In the genomic region with DNA sequence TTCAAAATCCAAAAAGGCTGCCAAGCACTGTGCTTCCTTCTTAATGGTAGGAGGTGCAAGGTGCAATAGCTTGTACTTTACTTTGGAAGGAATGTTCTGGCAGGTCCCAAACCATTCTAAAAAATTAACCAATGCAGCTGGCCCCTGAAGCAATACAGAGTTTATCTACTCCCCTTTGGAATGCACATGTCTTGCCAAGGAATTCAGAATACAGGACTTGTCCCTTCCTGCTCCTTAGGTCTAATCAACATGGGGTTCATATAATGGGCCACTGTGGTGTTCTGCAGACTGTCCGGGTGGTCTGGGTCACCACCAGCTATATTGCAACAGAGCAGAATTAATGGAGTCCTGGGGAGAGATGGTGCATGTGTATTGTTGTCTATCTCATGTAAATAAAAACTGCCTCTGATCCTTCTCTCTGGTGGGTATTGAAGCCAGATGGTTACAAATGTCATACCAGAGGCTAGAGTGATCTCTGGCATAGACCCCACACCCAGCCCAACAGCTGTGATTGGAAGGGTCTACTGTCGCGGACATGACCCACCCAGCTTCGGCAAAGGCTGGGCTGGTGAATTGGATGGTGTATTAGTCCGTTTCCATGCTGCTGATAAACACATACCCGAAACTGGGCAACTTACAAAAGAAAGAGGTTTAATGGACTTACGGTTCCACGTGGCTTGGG, we compare ENCODE assay signal across 15 cellular contexts.
DNase-seq lines count a peak whose midpoint lies in the region; ATAC-seq and TF ChIP-seq lines count a peak whose summit lies in the region.
"Had no signal": no experiment of that assay in that cellular context is flagged by ENCODE, and none has a peak within 500 bp of the region (broad histone marks: within the 10 kb centered on the region; RNA-seq: fewer than 3 reads in every experiment).

No MANE protein-coding gene starts in this region.

- peaks cover 0 to 25% (median 6%) of the 10 kb centered on the region in 12 donors for H3K4me1 ChIP-seq in heart left ventricle
- peaks cover 24% of the 10 kb centered on the region for H3K4me1 ChIP-seq in left ventricle myocardium inferior
- peaks cover 16% of the 10 kb centered on the region for H3K4me1 ChIP-seq in upper lobe of right lung

- peaks cover 9 to 20% of the 10 kb centered on the region in 2 donors for H3K27me3 Mint-ChIP-seq in T-cell

- H3K36me3 ChIP-seq in heart left ventricle (no peaks in the 10 kb centered on the region), left ventricle myocardium inferior (no peaks in the 10 kb centered on the region), upper lobe of right lung (no peaks in the 10 kb centered on the region)
- H3K36me3 ChIP-seq: WERI-Rb-1 had no signal

- no peak for TF ChIP-seq POLR2A in heart left ventricle (IDR thresholded peaks at IDR 0.05)

- H3K27me3 ChIP-seq in heart left ventricle (no peaks in the 10 kb centered on the region), left ventricle myocardium inferior (ENCODE audit: low read depth) (peaks cover 7% of the 10 kb centered on the region), upper lobe of right lung (no peaks in the 10 kb centered on the region)
- H3K27me3 ChIP-seq: testis had no signal

- POLR2A ChIA-PET in T-cell (lab: Charles Lee): no interaction called here

- H3K4me3 ChIP-seq in heart left ventricle (no peak overlapping the region), left ventricle myocardium inferior (no peak overlapping the region), cardiac fibroblast (replicated peaks in 1 of 2; ENCODE audit: low read depth in 2 of 2, low read length in 2 of 2) (no peak overlapping the region), upper lobe of right lung (no peak overlapping the region)
- H3K4me3 ChIP-seq: testis had no signal

- H3K27ac ChIP-seq in heart left ventricle (no peak overlapping the region), left ventricle myocardium inferior (replicated peaks) (no peak overlapping the region), upper lobe of right lung (peak overlapping the region; percentile 2)
- H3K27ac ChIP-seq: testis, WERI-Rb-1 had no signal

- H3K9me3 Mint-ChIP-seq in T-cell: no peaks in the 10 kb centered on the region

- H3K4me1 Mint-ChIP-seq in T-cell: no peaks in the 10 kb centered on the region

- ATAC-seq in heart left ventricle: peak; percentile 47 to 80 (median 76)
- ATAC-seq in left ventricle myocardium superior: peak; percentile 91
- peak; percentile 74 for ATAC-seq in upper lobe of right lung
- ATAC-seq in T-cell (replicated peaks in 1 of 4): no peak
- ATAC-seq in HG02840 (IDR thresholded peaks at IDR 0.05; ENCODE audit: low FRiP score, unreplicated experiment): no peak

- CTCF ChIA-PET in T-cell (lab: Charles Lee): no interaction called here

- H3K9me3 ChIP-seq in heart left ventricle (no peaks in the 10 kb centered on the region), left ventricle myocardium inferior (replicated peaks) (no peaks in the 10 kb centered on the region), upper lobe of right lung (no peaks in the 10 kb centered on the region)
- H3K9me3 ChIP-seq: testis had no signal

- no peak for TF ChIP-seq CTCF in heart left ventricle (IDR thresholded peaks at IDR 0.05)
- no peak for TF ChIP-seq CTCF in left ventricle myocardium inferior (IDR thresholded peaks at IDR 0.05; ENCODE audit: borderline replicate concordance)
- TF ChIP-seq CTCF in cardiac fibroblast (IDR thresholded peaks at IDR 0.05; ENCODE audit: low read depth, low read length): no peak
- no peak for TF ChIP-seq CTCF in upper lobe of right lung (IDR thresholded peaks at IDR 0.05)

- no peaks in the 10 kb centered on the region for H3K36me3 Mint-ChIP-seq in T-cell

- intact Hi-C loops in heart left ventricle (cut with DNase I) (loop anchor here in 1 of 10 donors (10.0 kb wide), 1 partner anchor 61 kb away; no protein-coding TSS in a partner anchor), left ventricle myocardium inferior (cut with micrococcal nuclease) (no loop called here), left ventricle myocardium superior (cut with micrococcal nuclease) (no loop called here), upper lobe of right lung (cut with DNase I) (no loop called here)

- WGBS in heart left ventricle, 4 donors: 68 to 78% (median 75%) methylated on average over 8 of the region's 8 CpGs

- DNase-seq in heart left ventricle: no peak
- no peak for DNase-seq in left ventricle myocardium inferior
- DNase-seq in cardiac fibroblast (ENCODE audit: low read depth in 2 of 2): peak; percentile 79 to 90
- no peak for DNase-seq in left ventricle myocardium superior
- no peak for DNase-seq in upper lobe of right lung
- DNase-seq in T-cell: no peak
- DNase-seq in stimulated activated CD4-positive, alpha-beta T cell treated with anti-CD3 and anti-CD28 coated beads, Interleukin-12 subunit alpha, Interleukin-12 subunit beta, amount 100 ng/mL, for 4 hours: no peak
- DNase-seq: DMS 273 treated with DMSO at 0.1 percent for 48 hours; effector CD8-positive, alpha-beta T cell; NCI-H1048; NCI-H526; SIG-M5; testis; WERI-Rb-1 had no signal

- H3K27ac Mint-ChIP-seq in T-cell: no peak overlapping the region

- no peak overlapping the region for H3K4me3 Mint-ChIP-seq in T-cell

Comparison
In these comparisons a context has a peak if more than half of its experiments do, and no peak if none do; other contexts are left out.
1. ATAC-seq: peak in heart left ventricle (4 of 4), left ventricle myocardium superior (single experiment) and upper lobe of right lung (single experiment); none in T-cell (0 of 4) and HG02840 (single experiment).
2. DNase-seq: peak in cardiac fibroblast (2 of 2); none in heart left ventricle (0 of 5), left ventricle myocardium inferior (single experiment), left ventricle myocardium superior (single experiment), upper lobe of right lung (single experiment), T-cell (0 of 34) and stimulated activated CD4-positive, alpha-beta T cell treated with anti-CD3 and anti-CD28 coated beads, Interleukin-12 subunit alpha, Interleukin-12 subunit beta, amount 100 ng/mL, for 4 hours (single experiment).